Comparison of ENCODE assay signal across 8 cellular contexts in genomic region chr2:47402805-47403691, GRCh38. TPM values are rescaled to one million over a fixed set of nuclear protein-coding genes. Genes with fewer than 3 reads are reported as not detected.
DNase-seq lines count a peak whose midpoint lies in the region; ATAC-seq and TF ChIP-seq lines count a peak whose summit lies in the region.

Gene MSH2 (plus strand): TSS chr2:47403156. CDS start chr2:47403192, 36 bp downstream.

- peaks cover 20% of the 10 kb centered on the region for H3K36me3 Mint-ChIP-seq in T-cell

- intact Hi-C loops in cardiac septum (cut with DNase I) = no loop called here
- intact Hi-C loops in transverse colon (cut with DNase I; ENCODE audit: low total_unique reads) = no loop called here

- WGBS in trophoblast cell (ENCODE audit: extremely low coverage, insufficient coverage, insufficient read length) = no CpG with 5 or more reads among the region's 78 CpGs
- 0% methylated on average over 2 to 66 of the region's 78 CpGs for WGBS in transverse colon (ENCODE audit: low coverage in 1 of 2), 2 donors

- H4K8ac ChIP-seq in trophoblast cell (ENCODE audit: low read depth, low read length) = peak within 1 kb of the TSS; percentile 90

- H2BK120ac ChIP-seq in trophoblast cell (ENCODE audit: insufficient read depth, low read length, poor library complexity) = peak within 1 kb of the TSS; percentile 79

- H3K4me1 Mint-ChIP-seq in T-cell = peaks cover 41 to 50% (median 45%) of the 10 kb centered on the region in 3 donors

- H3K79me2 ChIP-seq in trophoblast cell (ENCODE audit: control insufficient read depth, insufficient read depth, low read length, poor library complexity) = peaks cover 11% of the 10 kb centered on the region

- H3K27me3 ChIP-seq in adipocyte (replicated peaks; ENCODE audit: control insufficient read depth, insufficient read depth, low read length) (no peaks in the 10 kb centered on the region), trophoblast cell (ENCODE audit: insufficient read depth, low read length) (no peaks in the 10 kb centered on the region), transverse colon (no peaks in the 10 kb centered on the region)

- H2AK5ac ChIP-seq in trophoblast cell (ENCODE audit: low read length) = peak within 1 kb of the TSS; percentile 37

- peak within 1 kb of the TSS; percentile 49 for H2BK5ac ChIP-seq in trophoblast cell (ENCODE audit: low read depth, low read length, poor library complexity)

- H3K9me3 ChIP-seq in adipocyte (ENCODE audit: control insufficient read depth, low read length) (no peaks in the 10 kb centered on the region), trophoblast cell (ENCODE audit: insufficient read depth, low read depth, low read length) (no peaks in the 10 kb centered on the region), transverse colon (no peaks in the 10 kb centered on the region)

- POLR2A ChIA-PET in T-cell (lab: Charles Lee) = interaction anchor here (0.5 to 1.5 kb wide), 6 partner anchors 11 to 504 kb away, joined by 3 to 6 read pairs (median 3); no protein-coding TSS in a partner anchor

- H3K4me2 ChIP-seq in trophoblast cell (ENCODE audit: low read length) = peak within 1 kb of the TSS; percentile 82

- no peak for TF ChIP-seq EP300 in transverse colon (IDR thresholded peaks at IDR 0.05; ENCODE audit: low read depth)

- H2BK12ac ChIP-seq in trophoblast cell (ENCODE audit: low read length) = no peak within 1 kb of the TSS

- peak within 1 kb of the TSS; percentile 69 for H3K27ac ChIP-seq in trophoblast cell (ENCODE audit: low read depth, low read length)
- H3K27ac ChIP-seq in transverse colon = peak within 1 kb of the TSS; percentile 79 to 91 (median 82)

- in situ Hi-C loops in GM13976 (cut with MboI; ENCODE audit: low sequenced_read_pairs, unreplicated experiment) (no loop called here), transverse colon (cut with MboI; ENCODE audit: low pct_ligation_motif_present in 1 of 4, low pct_unique_long_range_greater_than_20kb in 1 of 4, low sequenced_read_pairs in 3 of 4) (no loop called here)

- peaks cover 6% of the 10 kb centered on the region for H3K79me1 ChIP-seq in trophoblast cell (ENCODE audit: low read length)

- ATAC-seq in HG02852 (IDR thresholded peaks at IDR 0.05; ENCODE audit: unreplicated experiment) (peak; percentile 95), T-cell (replicated peaks in 1 of 4) (peak; percentile 94 to 97 (median 94))

- H3K4ac ChIP-seq in trophoblast cell (ENCODE audit: low read depth, low read length) = peak within 1 kb of the TSS; percentile 82

- peaks cover 9% of the 10 kb centered on the region for H3K4me1 ChIP-seq in adipocyte (ENCODE audit: control insufficient read depth, insufficient read depth, low read length)
- H3K4me1 ChIP-seq in trophoblast cell (ENCODE audit: control insufficient read depth in 1 of 2, insufficient read depth in 2 of 2, low read length in 2 of 2) = peaks cover 3 to 7% of the 10 kb centered on the region in 2 experiments
- peaks cover 0 to 21% (median 16%) of the 10 kb centered on the region in 4 donors for H3K4me1 ChIP-seq in transverse colon

- H3K9ac ChIP-seq in adipocyte (ENCODE audit: low read length) (peak within 1 kb of the TSS; percentile 83), trophoblast cell (ENCODE audit: low read length) (peak within 1 kb of the TSS; percentile 78)

- peak within 1 kb of the TSS; percentile 89 for H3K18ac ChIP-seq in trophoblast cell (ENCODE audit: low read length)

- DNase-seq in GM13976 (ENCODE audit: low spot score) (peak; percentile 99), NCI-H146 (lab: John Stamatoyannopoulos, UW) (peak; percentile 99), T-cell (peak; percentile 77 to 92 (median 87)), adipocyte (ENCODE audit: low read depth) (peak; percentile 96), cardiac septum (ENCODE audit: low spot score) (peak; percentile 96), trophoblast cell (peak; percentile 88 to 93), transverse colon (peak; percentile 93)

- H3K27me3 Mint-ChIP-seq in T-cell = no peaks in the 10 kb centered on the region

- H2AFZ ChIP-seq in trophoblast cell (ENCODE audit: insufficient read depth, low read length, poor library complexity) = peak within 1 kb of the TSS; percentile 85

- H3K4me3 Mint-ChIP-seq in T-cell = peak within 1 kb of the TSS; percentile 97 to 99 (median 98)

- peak; percentile 26 for TF ChIP-seq POLR2A in transverse colon (IDR thresholded peaks at IDR 0.05)

- TF ChIP-seq CTCF in GM13976 (IDR thresholded peaks at IDR 0.05; ENCODE audit: borderline replicate concordance, control extremely low read depth, extremely low read depth, insufficient read depth, missing control alignments) (no peak), transverse colon (IDR thresholded peaks at IDR 0.05) (no peak)

- peak within 1 kb of the TSS; percentile 85 for H4K91ac ChIP-seq in trophoblast cell (ENCODE audit: low read depth, low read length)

- H3K4me3 ChIP-seq in adipocyte (ENCODE audit: low read length) (peak within 1 kb of the TSS; percentile 95), trophoblast cell (ENCODE audit: low read depth, low read length) (peak within 1 kb of the TSS; percentile 90), transverse colon (peak within 1 kb of the TSS; percentile 63 to 97 (median 84))

- H3K36me3 ChIP-seq in adipocyte (ENCODE audit: control insufficient read depth, insufficient read depth, low read length, severe bottlenecking) (no peaks in the 10 kb centered on the region), trophoblast cell (ENCODE audit: control insufficient read depth in 1 of 2, insufficient read depth in 2 of 2, low read length in 2 of 2) (peaks cover 0 to 2% of the 10 kb centered on the region in 2 experiments), transverse colon (no peaks in the 10 kb centered on the region)

- CTCF ChIA-PET in T-cell (lab: Charles Lee) = interaction anchor here (0.6 to 1.4 kb wide), 12 partner anchors 8 to 504 kb away, joined by 3 to 6 read pairs (median 3); no protein-coding TSS in a partner anchor

- peak within 1 kb of the TSS; percentile 88 for H4K12ac ChIP-seq in trophoblast cell (ENCODE audit: low read depth, low read length)

- no peaks in the 10 kb centered on the region for H3K9me3 Mint-ChIP-seq in T-cell

- H3K14ac ChIP-seq in trophoblast cell (ENCODE audit: low read length) = peak within 1 kb of the TSS; percentile 88

- H3K27ac Mint-ChIP-seq in T-cell = peak within 1 kb of the TSS; percentile 92 to 93

- no peak within 1 kb of the TSS for H3K23ac ChIP-seq in trophoblast cell (ENCODE audit: low read length)

RNA-seq across cellular contexts. Expression of gene MSH2, which starts in this region (rescaled TPM):
- total RNA-seq in T-cell (10 to 100 TPM; 16.6 to 29.1 (median 23.2) TPM), cardiac septum (15.6 TPM), transverse colon (10 to 100 TPM in 1 of 4 donors, 1 to 10 TPM in 3; 3.0 to 10.8 (median 5.0) TPM)
- polyA plus RNA-seq in trophoblast cell (2013) = 21.9 and 23.8 TPM in 2 replicates

Comparison
In these comparisons a context has a peak if more than half of its experiments do, and no peak if none do; other contexts are left out.
1. Peak in every context shown above with its lines: DNase-seq, ATAC-seq, H3K4me3 ChIP-seq and H3K27ac ChIP-seq.